14 cellular contexts compared by ENCODE assay signal in the genomic region with DNA sequence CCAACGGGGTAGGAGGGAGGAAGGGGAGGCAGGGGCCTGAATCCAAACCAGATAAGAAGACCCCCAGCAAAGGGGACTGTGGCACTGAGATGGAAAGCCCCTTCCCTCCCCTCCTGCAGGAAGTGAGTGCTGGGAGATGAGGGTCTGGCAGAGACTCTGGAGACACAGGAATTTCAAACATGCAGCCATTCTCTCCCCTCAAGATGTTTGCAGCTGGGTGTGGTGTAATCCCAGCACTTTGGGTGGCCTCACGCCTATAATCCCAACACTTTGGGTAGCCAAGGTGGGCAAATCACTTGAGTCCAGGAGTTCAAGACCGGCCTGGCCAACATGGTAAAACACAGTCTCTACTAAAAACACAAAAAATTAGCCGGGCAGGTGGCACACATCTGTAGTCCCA. TPM values are rescaled to one million over a fixed set of nuclear protein-coding genes. Genes with fewer than 3 reads are reported as not detected.
DNase-seq lines count a peak whose midpoint lies in the region; ATAC-seq, FAIRE-seq and TF ChIP-seq lines count a peak whose summit lies in the region.
"Had no signal": no experiment of that assay in that cellular context is flagged by ENCODE, and none has a peak within 500 bp of the region (broad histone marks: within the 10 kb centered on the region; RNA-seq: fewer than 3 reads in every experiment).

No MANE protein-coding gene starts in this region.

- H3K9me3 ChIP-seq in Panc1 (ENCODE audit: control insufficient read depth, insufficient read depth, low read depth, low read length) = no peaks in the 10 kb centered on the region
- H3K9me3 ChIP-seq in astrocyte (ENCODE audit: insufficient read depth, low read depth, low read length) = no peaks in the 10 kb centered on the region
- no peaks in the 10 kb centered on the region for H3K9me3 ChIP-seq in mesenchymal stem cell (ENCODE audit: control insufficient read depth, low read length)
- H3K9me3 ChIP-seq in gastrocnemius medialis = no peaks in the 10 kb centered on the region
- H3K9me3 ChIP-seq: A549, BE2C had no signal

- POLR2A ChIA-PET in Panc1 (lab: Charles Lee) = no interaction called here
- POLR2A ChIA-PET in activated CD8-positive, alpha-beta T cell treated with anti-CD3 and anti-CD28 coated beads, Interleukin-2, amount 10 ng/mL, durations not matched to agents 7 days and 5 days (lab: Charles Lee) = no interaction called here

- no peak overlapping the region for H2BK120ac ChIP-seq in mesenchymal stem cell (ENCODE audit: low read depth, low read length)

- DNase-seq in Panc1 (ENCODE audit: low read depth, low spot score) = no peak
- DNase-seq in astrocyte (ENCODE audit: low read depth) = no peak
- DNase-seq in mesothelial cell of epicardium (ENCODE audit: low spot score in 2 of 2, unreplicated experiment in 2 of 2) = no peak
- DNase-seq in activated CD8-positive, alpha-beta T cell treated with anti-CD3 and anti-CD28 coated beads, Interleukin-2, amount 10 ng/mL, durations not matched to agents 7 days and 5 days = no peak
- no peak for DNase-seq in mesenchymal stem cell
- no peak for DNase-seq in gastrocnemius medialis
- DNase-seq: BE2C; CD4-positive, alpha-beta memory T cell; DMS79 had no signal

- H3K9ac ChIP-seq in astrocyte (ENCODE audit: low read length) (no peak overlapping the region), mesenchymal stem cell (ENCODE audit: low read length) (no peak overlapping the region)

- no peak overlapping the region for H4K91ac ChIP-seq in mesenchymal stem cell (ENCODE audit: low read length)

- H4K8ac ChIP-seq in mesenchymal stem cell (ENCODE audit: low read length) = no peak overlapping the region

- H3K14ac ChIP-seq in mesenchymal stem cell (ENCODE audit: low read length in 2 of 2) = no peak overlapping the region

- H3K27me3 ChIP-seq in Panc1 (ENCODE audit: control insufficient read depth, insufficient read depth, low read length) (no peaks in the 10 kb centered on the region), astrocyte (ENCODE audit: insufficient read depth, low read length) (no peaks in the 10 kb centered on the region), mesenchymal stem cell (ENCODE audit: control insufficient read depth in 1 of 2, insufficient read depth in 1 of 2, low read length in 2 of 2) (no peaks in the 10 kb centered on the region), gastrocnemius medialis (no peaks in the 10 kb centered on the region)
- H3K27me3 ChIP-seq: BE2C had no signal

- H2BK15ac ChIP-seq in mesenchymal stem cell (ENCODE audit: low read depth, poor library complexity, severe bottlenecking) = no peak overlapping the region

- no peak overlapping the region for H3K4ac ChIP-seq in mesenchymal stem cell (ENCODE audit: low read depth in 1 of 2, low read length in 2 of 2)

- no peak overlapping the region for H2AK5ac ChIP-seq in mesenchymal stem cell (ENCODE audit: low read length, severe bottlenecking)

- no peak overlapping the region for H2BK5ac ChIP-seq in mesenchymal stem cell (ENCODE audit: low read depth, low read length, poor library complexity, severe bottlenecking)

- H3K79me2 ChIP-seq in astrocyte (ENCODE audit: insufficient read depth, low read length) = peaks cover 16% of the 10 kb centered on the region

- H3K4me1 ChIP-seq in Panc1 (ENCODE audit: control insufficient read depth, insufficient read depth, low read length) = peaks cover 46% of the 10 kb centered on the region
- peaks cover 15% of the 10 kb centered on the region for H3K4me1 ChIP-seq in astrocyte (ENCODE audit: insufficient read depth, low read length)
- peaks cover 18% of the 10 kb centered on the region for H3K4me1 ChIP-seq in mesenchymal stem cell (ENCODE audit: control insufficient read depth, insufficient read depth, low read depth, low read length)
- no peaks in the 10 kb centered on the region for H3K4me1 ChIP-seq in gastrocnemius medialis
- H3K4me1 ChIP-seq: BE2C had no signal

- no peak overlapping the region for H3K18ac ChIP-seq in mesenchymal stem cell (ENCODE audit: low read depth in 1 of 2, low read length in 2 of 2)

- no peaks in the 10 kb centered on the region for H3K9me3 Mint-ChIP-seq in astrocyte (ENCODE audit: unreplicated experiment)
- no peaks in the 10 kb centered on the region for H3K9me3 Mint-ChIP-seq in mesothelial cell of epicardium
- no peaks in the 10 kb centered on the region for H3K9me3 Mint-ChIP-seq in activated CD8-positive, alpha-beta T cell treated with anti-CD3 and anti-CD28 coated beads, Interleukin-2, amount 10 ng/mL, durations not matched to agents 7 days and 5 days (ENCODE audit: insufficient read depth)
- H3K9me3 Mint-ChIP-seq: CD4-positive, alpha-beta memory T cell had no signal

- intact Hi-C loops in Panc1 (cut with micrococcal nuclease; ENCODE audit: unreplicated experiment) = no loop called here
- intact Hi-C loops in gastrocnemius medialis (cut with DNase I; ENCODE audit: low total_unique reads) = no loop called here

- no peak overlapping the region for H3K23ac ChIP-seq in mesenchymal stem cell (ENCODE audit: low read length in 2 of 2)

- no peak overlapping the region for H2BK12ac ChIP-seq in mesenchymal stem cell (ENCODE audit: low read length in 2 of 2)

- H3K27ac ChIP-seq in Panc1 (ENCODE audit: low read length) = peak overlapping the region; percentile 100
- no peak overlapping the region for H3K27ac ChIP-seq in astrocyte (ENCODE audit: low read depth, low read length)
- no peak overlapping the region for H3K27ac ChIP-seq in mesenchymal stem cell (ENCODE audit: low read length, poor library complexity, severe bottlenecking)
- H3K27ac ChIP-seq in gastrocnemius medialis = no peak overlapping the region
- H3K27ac ChIP-seq: A549 had no signal

- H3K4me3 Mint-ChIP-seq in astrocyte (ENCODE audit: unreplicated experiment) (no peak overlapping the region), mesothelial cell of epicardium (no peak overlapping the region)
- H3K4me3 Mint-ChIP-seq in activated CD8-positive, alpha-beta T cell treated with anti-CD3 and anti-CD28 coated beads, Interleukin-2, amount 10 ng/mL, durations not matched to agents 7 days and 5 days = no peak overlapping the region
- H3K4me3 Mint-ChIP-seq: CD4-positive, alpha-beta memory T cell had no signal

- peaks cover 43% of the 10 kb centered on the region for H3K36me3 Mint-ChIP-seq in astrocyte (ENCODE audit: low read depth, unreplicated experiment)
- H3K36me3 Mint-ChIP-seq in mesothelial cell of epicardium = peaks cover 56% of the 10 kb centered on the region
- peaks cover 57% of the 10 kb centered on the region for H3K36me3 Mint-ChIP-seq in activated CD8-positive, alpha-beta T cell treated with anti-CD3 and anti-CD28 coated beads, Interleukin-2, amount 10 ng/mL, durations not matched to agents 7 days and 5 days (ENCODE audit: low read depth)

- ATAC-seq in Panc1 = no peak
- no peak for ATAC-seq in activated CD8-positive, alpha-beta T cell treated with anti-CD3 and anti-CD28 coated beads, Interleukin-2, amount 10 ng/mL, durations not matched to agents 7 days and 5 days
- ATAC-seq in gastrocnemius medialis = no peak
- ATAC-seq: A549, HCT116 had no signal

- H4K20me1 ChIP-seq in astrocyte (ENCODE audit: insufficient read depth, low read length) = peaks cover 33% of the 10 kb centered on the region

- no peak for TF ChIP-seq POLR2A in gastrocnemius medialis (IDR thresholded peaks at IDR 0.05)

- WGBS in mesenchymal stem cell = 74% methylated on average over 4 of the region's 4 CpGs

- H3K36me3 ChIP-seq in Panc1 (ENCODE audit: control insufficient read depth, insufficient read depth, low read length) = peaks cover 21% of the 10 kb centered on the region; the same call in 1 of the 2 replicates
- H3K36me3 ChIP-seq in astrocyte (ENCODE audit: insufficient read depth, low read length) = peaks cover 55% of the 10 kb centered on the region
- H3K36me3 ChIP-seq in mesenchymal stem cell (ENCODE audit: control insufficient read depth in 1 of 2, insufficient read depth in 2 of 2, low read depth in 1 of 2, low read length in 2 of 2) = peaks cover 65 to 88% of the 10 kb centered on the region in 2 experiments
- peaks cover 6 to 95% of the 10 kb centered on the region in 2 donors for H3K36me3 ChIP-seq in gastrocnemius medialis

- H3K4me3 ChIP-seq in Panc1 (ENCODE audit: low read depth in 2 of 2, low read length in 2 of 2) (no peak overlapping the region), astrocyte (ENCODE audit: insufficient read depth, low read depth, low read length) (no peak overlapping the region), mesenchymal stem cell (ENCODE audit: insufficient read depth in 1 of 2, low read depth in 1 of 2, low read length in 2 of 2) (no peak overlapping the region), gastrocnemius medialis (no peak overlapping the region)
- H3K4me3 ChIP-seq: A549 had no signal

- peaks cover 20% of the 10 kb centered on the region for H3K4me1 Mint-ChIP-seq in astrocyte (ENCODE audit: low read depth, unreplicated experiment)
- no peaks in the 10 kb centered on the region for H3K4me1 Mint-ChIP-seq in mesothelial cell of epicardium
- H3K4me1 Mint-ChIP-seq in activated CD8-positive, alpha-beta T cell treated with anti-CD3 and anti-CD28 coated beads, Interleukin-2, amount 10 ng/mL, durations not matched to agents 7 days and 5 days (ENCODE audit: low read depth) = no peaks in the 10 kb centered on the region

- H3K27me3 Mint-ChIP-seq in astrocyte (ENCODE audit: low read depth, unreplicated experiment) = no peaks in the 10 kb centered on the region
- no peaks in the 10 kb centered on the region for H3K27me3 Mint-ChIP-seq in mesothelial cell of epicardium (ENCODE audit: low read depth)
- no peaks in the 10 kb centered on the region for H3K27me3 Mint-ChIP-seq in activated CD8-positive, alpha-beta T cell treated with anti-CD3 and anti-CD28 coated beads, Interleukin-2, amount 10 ng/mL, durations not matched to agents 7 days and 5 days (ENCODE audit: low read depth)
- H3K27me3 Mint-ChIP-seq: CD4-positive, alpha-beta memory T cell had no signal

- H3K4me2 ChIP-seq in astrocyte (ENCODE audit: low read length) = no peak overlapping the region
- H3K4me2 ChIP-seq in mesenchymal stem cell (ENCODE audit: low read length, poor library complexity, severe bottlenecking) = no peak overlapping the region
- H3K4me2 ChIP-seq: A549 had no signal

- CTCF ChIA-PET in Panc1 (lab: Charles Lee) = interaction anchor here (0.7 kb wide), 1 partner anchor 113 kb away, joined by 4 read pairs; no protein-coding TSS in a partner anchor
- CTCF ChIA-PET in activated CD8-positive, alpha-beta T cell treated with anti-CD3 and anti-CD28 coated beads, Interleukin-2, amount 10 ng/mL, durations not matched to agents 7 days and 5 days (lab: Charles Lee) = interaction anchor here (1.6 kb wide), 1 partner anchor 15 kb away, joined by 6 read pairs; no protein-coding TSS in a partner anchor

- FAIRE-seq in astrocyte (lab: Jason Lieb, UNC) = no peak
- FAIRE-seq: A549, G401.6, GM12891, H54 had no signal

- H2AFZ ChIP-seq in astrocyte (ENCODE audit: low read depth, low read length) = no peak overlapping the region
- no peak overlapping the region for H2AFZ ChIP-seq in mesenchymal stem cell (ENCODE audit: low read depth, low read length)

- TF ChIP-seq CTCF in Panc1 (IDR thresholded peaks at IDR 0.05) (no peak), astrocyte (IDR thresholded peaks at IDR 0.05; ENCODE audit: insufficient read depth, low read depth, low read length) (no peak), mesothelial cell of epicardium (IDR thresholded peaks at IDR 0.05; ENCODE audit: unreplicated experiment) (no peak), gastrocnemius medialis (IDR thresholded peaks at IDR 0.05 in 4 of 5, conservative IDR thresholded peaks at IDR 0.05 in 1 of 5) (no peak)

- H3K27ac Mint-ChIP-seq in astrocyte (ENCODE audit: unreplicated experiment) (peak overlapping the region; percentile 66), mesothelial cell of epicardium (peak overlapping the region; percentile 9)
- H3K27ac Mint-ChIP-seq in activated CD8-positive, alpha-beta T cell treated with anti-CD3 and anti-CD28 coated beads, Interleukin-2, amount 10 ng/mL, durations not matched to agents 7 days and 5 days = no peak overlapping the region

- peaks cover 27% of the 10 kb centered on the region for H3K79me1 ChIP-seq in mesenchymal stem cell (replicated peaks; ENCODE audit: low read length, poor library complexity, severe bottlenecking)

- in situ Hi-C loops in Panc1 (cut with HindIII; ENCODE audit: low pct_unique_long_range_greater_than_20kb, low sequenced_read_pairs) (no loop called here), gastrocnemius medialis (cut with MboI; ENCODE audit: low sequenced_read_pairs in 4 of 4) (no loop called here)

- no TSS peak for BruUV-seq in Panc1 (replicated peaks; lab: Mats Ljungman, UMichigan)

RNA-seq across cellular contexts. Expression of a gene that starts 33.9 kb away (rescaled TPM):
- total RNA-seq in Panc1 (2021; ENCODE audit: unreplicated experiment) (265 TPM), astrocyte (35.8 and 38.9 TPM in 2 replicates), mesothelial cell of epicardium (35.4 to 37.2 TPM (median 36.0 TPM) in 3 replicates), gastrocnemius medialis (10 to 100 TPM; 14.4 to 27.9 (median 15.6) TPM)
- polyA plus RNA-seq in Panc1 (2012; ENCODE audit: insufficient read length) = 232 TPM
- 10 to 100 TPM; 39.2 to 43.6 TPM for total RNA-seq in activated CD8-positive, alpha-beta T cell treated with anti-CD3 and anti-CD28 coated beads, Interleukin-2, amount 10 ng/mL, durations not matched to agents 7 days and 5 days
- 10.1 TPM for polyA plus RNA-seq in mesenchymal stem cell (2013, experiment 1 of 2)
- 10.3 TPM for polyA plus RNA-seq in mesenchymal stem cell (2013, experiment 2 of 2)

RNA-seq across cellular contexts. Expression of a gene that starts 50.8 kb away (rescaled TPM):
- total RNA-seq in Panc1 (2021; ENCODE audit: unreplicated experiment) (246 TPM), astrocyte (125 and 127 TPM in 2 replicates), mesothelial cell of epicardium (93.3 to 102 TPM (median 94.5 TPM) in 3 replicates), gastrocnemius medialis (100 to 1,000 TPM; 176 to 290 (median 263) TPM)
- 164 TPM for polyA plus RNA-seq in Panc1 (2012; ENCODE audit: insufficient read length)
- total RNA-seq in activated CD8-positive, alpha-beta T cell treated with anti-CD3 and anti-CD28 coated beads, Interleukin-2, amount 10 ng/mL, durations not matched to agents 7 days and 5 days = 100 to 1,000 TPM; 113 TPM
- 76.1 TPM for polyA plus RNA-seq in mesenchymal stem cell (2013, experiment 1 of 2)
- 80.0 TPM for polyA plus RNA-seq in mesenchymal stem cell (2013, experiment 2 of 2)

RNA-seq across cellular contexts. Expression of a gene that starts 50.9 kb away (rescaled TPM):
- total RNA-seq in Panc1 (2021; ENCODE audit: unreplicated experiment) (4.8 TPM), astrocyte (2.7 and 3.2 TPM in 2 replicates), mesothelial cell of epicardium (2.9 to 3.7 TPM (median 3.1 TPM) in 3 replicates), gastrocnemius medialis (under 1 TPM in 2 of 4 donors, not detected in 2; 0.22 to 0.26 TPM)
- polyA plus RNA-seq in Panc1 (2012; ENCODE audit: insufficient read length) = 5.3 TPM
- 1 to 10 TPM; 1.2 TPM for total RNA-seq in activated CD8-positive, alpha-beta T cell treated with anti-CD3 and anti-CD28 coated beads, Interleukin-2, amount 10 ng/mL, durations not matched to agents 7 days and 5 days
- 2.0 TPM for polyA plus RNA-seq in mesenchymal stem cell (2013, experiment 1 of 2)
- polyA plus RNA-seq in mesenchymal stem cell (2013, experiment 2 of 2) = 1.8 TPM

RNA-seq across cellular contexts. Expression of a gene that starts 57.9 kb away (rescaled TPM):
- 1.2 TPM for total RNA-seq in Panc1 (2021; ENCODE audit: unreplicated experiment)
- 9.6 TPM for polyA plus RNA-seq in Panc1 (2012; ENCODE audit: insufficient read length)
- 5.6 and 8.0 TPM in 2 replicates for total RNA-seq in astrocyte
- 13.0 to 17.3 TPM (median 13.3 TPM) in 3 replicates for total RNA-seq in mesothelial cell of epicardium
- under 1 TPM; 0.52 to 0.74 TPM for total RNA-seq in activated CD8-positive, alpha-beta T cell treated with anti-CD3 and anti-CD28 coated beads, Interleukin-2, amount 10 ng/mL, durations not matched to agents 7 days and 5 days
- polyA plus RNA-seq in mesenchymal stem cell (2013, experiment 1 of 2) = 0.23 TPM
- polyA plus RNA-seq in mesenchymal stem cell (2013, experiment 2 of 2) = 0.15 TPM
- under 1 TPM in 2 of 4 donors, not detected in 2; 0.20 to 0.46 TPM for total RNA-seq in gastrocnemius medialis
